ENCODE assay signal across 24 cellular contexts in the genomic region with DNA sequence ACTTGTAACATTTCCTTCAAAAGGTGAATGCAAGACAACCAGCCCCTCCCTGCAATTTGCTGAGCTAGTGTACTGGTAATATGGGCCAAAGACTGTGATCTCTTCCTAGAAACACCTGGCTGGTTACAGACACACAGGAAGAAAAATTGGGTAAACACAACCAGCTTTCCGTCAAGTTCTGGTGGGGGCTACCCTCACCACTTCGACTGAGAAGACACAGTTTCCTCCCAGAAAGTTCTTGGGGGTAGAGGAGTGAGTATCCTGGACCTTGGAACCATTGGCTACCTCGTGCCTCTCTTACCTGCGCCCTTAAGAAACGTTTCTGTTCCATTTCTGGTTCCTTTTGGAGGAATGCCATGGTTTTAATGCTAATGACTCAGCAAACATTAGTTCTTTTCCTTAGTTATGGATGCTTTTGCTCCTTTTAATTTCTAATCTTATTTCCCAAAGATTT.
A peak's percentile ranks its signal among the peaks of the same experiment; 100 is the strongest.
DNase-seq lines count a peak whose midpoint lies in the region; ATAC-seq and TF ChIP-seq lines count a peak whose summit lies in the region.
"Had no signal": no experiment of that assay in that cellular context is flagged by ENCODE, and none has a peak within 500 bp of the region (broad histone marks: within the 10 kb centered on the region; RNA-seq: fewer than 3 reads in every experiment).

No MANE protein-coding gene starts in this region.

- in situ Hi-C loops in mammary epithelial cell (cut with MboI; ENCODE audit: low sequenced_read_pairs in 2 of 2) (loop anchor here in 1 of 2 donors (10.0 kb wide), 1 partner anchor 49 kb away; no protein-coding TSS in a partner anchor), transverse colon (cut with MboI; ENCODE audit: low pct_ligation_motif_present in 1 of 4, low pct_unique_long_range_greater_than_20kb in 1 of 4, low sequenced_read_pairs in 3 of 4) (no loop called here)

- intact Hi-C loops in mammary epithelial cell (cut with micrococcal nuclease): no loop called here
- intact Hi-C loops in breast epithelium (cut with DNase I; ENCODE audit: low total_unique reads): no loop called here
- intact Hi-C loops in PC-3 (cut with micrococcal nuclease): no loop called here
- intact Hi-C loops in esophagus squamous epithelium (cut with DNase I): no loop called here
- intact Hi-C loops in transverse colon (cut with DNase I; ENCODE audit: low total_unique reads): no loop called here

- no peak for TF ChIP-seq CTCF in mammary epithelial cell (conservative IDR thresholded peaks at IDR 0.05 in 1 of 2, IDR thresholded peaks at IDR 0.05 in 1 of 2; ENCODE audit: extremely low read depth in 1 of 2, insufficient read depth in 1 of 2, low read depth in 1 of 2, low read length in 2 of 2)
- no peak for TF ChIP-seq CTCF in breast epithelium (IDR thresholded peaks at IDR 0.05)
- no peak for TF ChIP-seq CTCF in PC-3 (conservative IDR thresholded peaks at IDR 0.05; ENCODE audit: low read depth, low read length)
- no peak for TF ChIP-seq CTCF in esophagus squamous epithelium (IDR thresholded peaks at IDR 0.05)
- no peak for TF ChIP-seq CTCF in transverse colon (IDR thresholded peaks at IDR 0.05)
- TF ChIP-seq CTCF in suprapubic skin (IDR thresholded peaks at IDR 0.05): no peak

- TF ChIP-seq POLR2A in breast epithelium (IDR thresholded peaks at IDR 0.05): no peak
- TF ChIP-seq POLR2A in esophagus squamous epithelium (IDR thresholded peaks at IDR 0.05): no peak
- no peak for TF ChIP-seq POLR2A in transverse colon (IDR thresholded peaks at IDR 0.05)
- TF ChIP-seq POLR2A in suprapubic skin (IDR thresholded peaks at IDR 0.05): no peak

- H3F3A ChIP-seq in PC-3 (ENCODE audit: low read length, unreplicated experiment): no peaks in the 10 kb centered on the region

- H2AFZ ChIP-seq in mammary epithelial cell (ENCODE audit: low read depth, low read length) (peak overlapping the region; percentile 4), PC-3 (ENCODE audit: low read length) (peak overlapping the region; percentile 66; the same call in 1 of the 2 replicates)

- TF ChIP-seq EP300 in transverse colon (IDR thresholded peaks at IDR 0.05; ENCODE audit: low read depth) (peak; percentile 39), suprapubic skin (IDR thresholded peaks at IDR 0.05) (no peak)

- H3K9ac ChIP-seq in mammary epithelial cell (ENCODE audit: insufficient read depth, low read length): no peak overlapping the region
- no peak overlapping the region for H3K9ac ChIP-seq in PC-3 (ENCODE audit: low read length)

- POLR2A ChIA-PET in PC-3 (lab: Charles Lee; ENCODE audit: unreplicated experiment): no interaction called here
- POLR2A ChIA-PET in HEK293T (lab: Yijun Ruan, JAX): no interaction called here

- H3K9me3 ChIP-seq in mammary epithelial cell (replicated peaks; ENCODE audit: insufficient read depth, low read length) (no peaks in the 10 kb centered on the region), breast epithelium (no peaks in the 10 kb centered on the region), PC-3 (ENCODE audit: low read length) (no peaks in the 10 kb centered on the region), esophagus squamous epithelium (no peaks in the 10 kb centered on the region), transverse colon (no peaks in the 10 kb centered on the region), suprapubic skin (no peaks in the 10 kb centered on the region)
- H3K9me3 ChIP-seq: prostate gland, SJSA1, thoracic aorta had no signal

- no peak for DNase-seq in mammary epithelial cell
- DNase-seq in breast epithelium (ENCODE audit: low spot score in 2 of 2): no peak
- DNase-seq in PC-3: no peak
- DNase-seq in esophagus squamous epithelium (lab: John Stamatoyannopoulos, UW): no peak
- DNase-seq in transverse colon: peak; percentile 29
- DNase-seq in suprapubic skin (ENCODE audit: low spot score in 2 of 2): no peak
- DNase-seq in KG1 (lab: John Stamatoyannopoulos, UW): no peak
- DNase-seq in HEK293T (ENCODE audit: extremely low spot score): no peak
- DNase-seq: activated CD4-positive, alpha-beta T cell treated with anti-CD3 and anti-CD28 coated beads, Interleukin-2, amount 50 U/mL, for 1 hour; activated gamma-delta T cell treated with Interleukin-2 at 50 U/mL for 16 hours; activated T-cell treated with anti-CD3 and anti-CD28 coated beads for 4 hours; CD8-positive, alpha-beta T cell; DMS79; effector CD4-positive, alpha-beta T cell; erythroblast; foreskin melanocyte; immature natural killer cell; Karpas-422; NCI-H2029 treated with DMSO at 0.1 percent for 48 hours; NK-92 treated with Interleukin-12 subunit alpha and Interleukin-12 subunit beta, amount 100 ng/mL, for 24 hours had no signal

- no peaks in the 10 kb centered on the region for H3K9me2 ChIP-seq in PC-3 (replicated peaks; ENCODE audit: low read length)

- no peak overlapping the region for H3K4me3 ChIP-seq in mammary epithelial cell (replicated peaks in 1 of 3; ENCODE audit: insufficient read depth in 1 of 3, low read depth in 2 of 3, low read length in 3 of 3)
- H3K4me3 ChIP-seq in breast epithelium: no peak overlapping the region
- H3K4me3 ChIP-seq in PC-3 (ENCODE audit: low read length): no peak overlapping the region
- H3K4me3 ChIP-seq in esophagus squamous epithelium: no peak overlapping the region
- H3K4me3 ChIP-seq in transverse colon: no peak overlapping the region
- no peak overlapping the region for H3K4me3 ChIP-seq in suprapubic skin
- H3K4me3 ChIP-seq: prostate gland, SJSA1, thoracic aorta had no signal

- BruUV-seq in mammary epithelial cell (replicated peaks; lab: Mats Ljungman, UMichigan) (no TSS peak), PC-3 (replicated peaks; lab: Mats Ljungman, UMichigan) (no TSS peak)

- H3K4me2 ChIP-seq in mammary epithelial cell (ENCODE audit: insufficient read depth, low read depth, low read length) (no peak overlapping the region), PC-3 (ENCODE audit: low read length) (peak overlapping the region; percentile 8; the same call in 1 of the 2 replicates)

- WGBS in mammary epithelial cell (ENCODE audit: low coverage, missing lambda C conversion rate): 70% methylated on average over 5 of the region's 5 CpGs
- 26 to 27% methylated on average over 5 of the region's 5 CpGs for WGBS in esophagus squamous epithelium, 2 donors
- 34% methylated on average over 5 of the region's 5 CpGs; no CpG with 5 or more reads in 1 of the 2 donors for WGBS in transverse colon (ENCODE audit: low coverage in 1 of 2), 2 donors
- WGBS in suprapubic skin: 52% methylated on average over 5 of the region's 5 CpGs

- H4K20me1 ChIP-seq in mammary epithelial cell (ENCODE audit: insufficient read depth, low read length): no peaks in the 10 kb centered on the region
- no peaks in the 10 kb centered on the region for H4K20me1 ChIP-seq in PC-3 (ENCODE audit: low read length)

- H3K4me1 ChIP-seq in mammary epithelial cell (ENCODE audit: insufficient read depth, low read length): peaks cover 24% of the 10 kb centered on the region
- no peaks in the 10 kb centered on the region for H3K4me1 ChIP-seq in breast epithelium
- peaks cover 4% of the 10 kb centered on the region; the same call in 1 of the 2 replicates for H3K4me1 ChIP-seq in PC-3 (ENCODE audit: insufficient read depth, low read length)
- peaks cover 7 to 43% (median 8%) of the 10 kb centered on the region in 3 donors for H3K4me1 ChIP-seq in esophagus squamous epithelium
- peaks cover 5 to 48% (median 24%) of the 10 kb centered on the region in 4 donors for H3K4me1 ChIP-seq in transverse colon
- H3K4me1 ChIP-seq in suprapubic skin: peaks cover 21% of the 10 kb centered on the region
- H3K4me1 ChIP-seq: prostate gland, SJSA1 had no signal

- dilution Hi-C loops in mammary epithelial cell (cut with HindIII; ENCODE audit: low sequenced_read_pairs): no loop called here

- no peak for ATAC-seq in PC-3
- ATAC-seq: CD8-positive, alpha-beta T cell; Panc1 had no signal

- H3K27ac ChIP-seq in mammary epithelial cell (ENCODE audit: insufficient read depth, low read depth, low read length) (no peak overlapping the region), breast epithelium (no peak overlapping the region), PC-3 (ENCODE audit: low read length) (no peak overlapping the region), esophagus squamous epithelium (peak overlapping the region in 3 of 4 donors; percentile 46 to 70 (median 56)), transverse colon (peak overlapping the region; percentile 57 to 73 (median 63)), suprapubic skin (no peak overlapping the region)
- H3K27ac ChIP-seq: prostate gland, SJSA1, thoracic aorta had no signal

- CTCF ChIA-PET in mammary epithelial cell (lab: Charles Lee; ENCODE audit: low non-redundant PET): no interaction called here
- CTCF ChIA-PET in PC-3 (lab: Charles Lee): no interaction called here
- CTCF ChIA-PET in HEK293T (lab: Yijun Ruan, JAX): no interaction called here

- no peaks in the 10 kb centered on the region for H3K36me3 ChIP-seq in mammary epithelial cell (ENCODE audit: insufficient read depth, low read length)
- no peaks in the 10 kb centered on the region for H3K36me3 ChIP-seq in breast epithelium
- no peaks in the 10 kb centered on the region for H3K36me3 ChIP-seq in PC-3 (ENCODE audit: low read depth, low read length)
- H3K36me3 ChIP-seq in esophagus squamous epithelium: no peaks in the 10 kb centered on the region
- H3K36me3 ChIP-seq in transverse colon: no peaks in the 10 kb centered on the region
- no peaks in the 10 kb centered on the region for H3K36me3 ChIP-seq in suprapubic skin
- H3K36me3 ChIP-seq: prostate gland, SJSA1, thoracic aorta had no signal

- H3K79me2 ChIP-seq in mammary epithelial cell (ENCODE audit: insufficient read depth, low read length): no peaks in the 10 kb centered on the region
- H3K79me2 ChIP-seq in PC-3 (ENCODE audit: low read length): no peaks in the 10 kb centered on the region

- H3K27me3 ChIP-seq in mammary epithelial cell (ENCODE audit: insufficient read depth, low read length) (no peaks in the 10 kb centered on the region), breast epithelium (no peaks in the 10 kb centered on the region), PC-3 (ENCODE audit: low read length) (no peaks in the 10 kb centered on the region), esophagus squamous epithelium (no peaks in the 10 kb centered on the region), transverse colon (no peaks in the 10 kb centered on the region), suprapubic skin (no peaks in the 10 kb centered on the region)
- H3K27me3 ChIP-seq: SJSA1 had no signal

TF ChIP-seq in HEK293T, 16 proteins besides CTCF, POLR2A, EP300 and RAD21 (continues in another document):
- TF ChIP-seq, protein P1, sequence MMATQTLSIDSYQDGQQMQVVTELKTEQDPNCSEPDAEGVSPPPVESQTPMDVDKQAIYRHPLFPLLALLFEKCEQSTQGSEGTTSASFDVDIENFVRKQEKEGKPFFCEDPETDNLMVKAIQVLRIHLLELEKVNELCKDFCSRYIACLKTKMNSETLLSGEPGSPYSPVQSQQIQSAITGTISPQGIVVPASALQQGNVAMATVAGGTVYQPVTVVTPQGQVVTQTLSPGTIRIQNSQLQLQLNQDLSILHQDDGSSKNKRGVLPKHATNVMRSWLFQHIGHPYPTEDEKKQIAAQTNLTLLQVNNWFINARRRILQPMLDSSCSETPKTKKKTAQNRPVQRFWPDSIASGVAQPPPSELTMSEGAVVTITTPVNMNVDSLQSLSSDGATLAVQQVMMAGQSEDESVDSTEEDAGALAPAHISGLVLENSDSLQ (IDR thresholded peaks at IDR 0.05): no peak
- TF ChIP-seq SUZ12 (IDR thresholded peaks at IDR 0.05) (no peak), CTBP1 (IDR thresholded peaks at IDR 0.05; ENCODE audit: borderline replicate concordance) (no peak), FOXK2 (IDR thresholded peaks at IDR 0.05) (no peak)

Comparison
In these comparisons a context has a peak if more than half of its experiments do, and no peak if none do; other contexts are left out.
1. H3K27ac ChIP-seq: peak in esophagus squamous epithelium (3 of 4) and transverse colon (4 of 4); none in mammary epithelial cell (single experiment), breast epithelium (0 of 2), PC-3 (single experiment) and suprapubic skin (single experiment).